Comparison of ENCODE assay signal across 34 cellular contexts in the genomic region with DNA sequence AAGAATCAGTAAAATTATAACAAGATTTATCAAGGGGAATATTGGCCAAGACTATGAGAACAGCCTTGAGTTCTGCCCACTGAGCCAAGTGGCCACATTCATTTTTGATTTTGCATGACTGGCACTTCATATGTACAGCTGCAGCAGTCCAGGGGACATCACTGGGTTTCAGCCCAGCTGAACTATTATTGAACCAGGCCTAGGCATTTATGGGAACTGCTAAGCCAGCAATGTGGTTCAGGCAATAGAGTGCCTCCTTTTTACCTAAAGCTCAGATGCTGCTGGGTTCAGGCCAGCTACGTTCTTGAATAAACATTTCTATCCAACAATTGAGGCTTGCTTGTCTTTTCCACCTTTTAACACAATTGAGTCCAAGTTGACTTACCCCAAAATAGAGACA.
"Had no signal": no experiment of that assay in that cellular context is flagged by ENCODE, and none has a peak within 500 bp of the region (broad histone marks: within the 10 kb centered on the region; RNA-seq: fewer than 3 reads in every experiment).

No MANE protein-coding gene starts in this region.

- H3K4me1 Mint-ChIP-seq: activated CD4-positive, alpha-beta T cell treated with anti-CD3 and anti-CD28 coated beads, Interleukin-2, amount 10 ng/mL, durations not matched to agents 24 days and 14 days; activated naive CD8-positive, alpha-beta T cell treated with anti-CD3 and anti-CD28 coated beads, Interleukin-2, amount 10 ng/mL, durations not matched to agents 7 days and 5 days; activated naive CD8-positive, alpha-beta T cell treated with anti-CD3 and anti-CD28 coated beads, Interleukin-2, amount 50 U/mL, for 24 hours; activated T-helper 17 cell treated with anti-CD3 and anti-CD28 coated beads, Interleukin-2, amount 50 U/mL, for 72 hours; central memory CD8-positive, alpha-beta T cell had no signal

- H3K36me3 Mint-ChIP-seq: activated CD4-positive, alpha-beta memory T cell treated with anti-CD3 and anti-CD28 coated beads for 36 hours; activated naive CD4-positive, alpha-beta T cell treated with anti-CD3 and anti-CD28 coated beads, Interleukin-2, amount 50 U/mL, for 72 hours; activated naive CD8-positive, alpha-beta T cell treated with anti-CD3 and anti-CD28 coated beads, Interleukin-2, amount 10 ng/mL, durations not matched to agents 7 days and 5 days; brain had no signal

- H3K27me3 Mint-ChIP-seq: activated B cell treated with CpG ODN at 0.5 μM for 24 hours; activated CD4-positive, alpha-beta memory T cell treated with anti-CD3 and anti-CD28 coated beads for 36 hours; activated CD4-positive, alpha-beta T cell treated with anti-CD3 and anti-CD28 coated beads, Interleukin-2, amount 10 ng/mL, durations not matched to agents 24 days and 14 days; activated CD8-positive, alpha-beta T cell treated with anti-CD3 and anti-CD28 coated beads for 36 hours; activated naive CD8-positive, alpha-beta T cell treated with anti-CD3 and anti-CD28 coated beads, Interleukin-2, amount 50 U/mL, for 24 hours; central memory CD8-positive, alpha-beta T cell had no signal

- H3K9me3 Mint-ChIP-seq: activated B cell treated with CpG ODN at 0.5 μM for 24 hours; activated CD4-positive, alpha-beta memory T cell treated with anti-CD3 and anti-CD28 coated beads for 36 hours; activated CD4-positive, alpha-beta T cell treated with anti-CD3 and anti-CD28 coated beads, Interleukin-2, amount 10 ng/mL, durations not matched to agents 24 days and 14 days; activated CD8-positive, alpha-beta T cell treated with anti-CD3 and anti-CD28 coated beads for 36 hours; activated naive CD4-positive, alpha-beta T cell treated with anti-CD3 and anti-CD28 coated beads for 36 hours; activated naive CD4-positive, alpha-beta T cell treated with anti-CD3 and anti-CD28 coated beads, Interleukin-2, amount 50 U/mL, for 72 hours; activated naive CD8-positive, alpha-beta T cell treated with anti-CD3 and anti-CD28 coated beads, Interleukin-2, amount 10 ng/mL, durations not matched to agents 7 days and 5 days; activated naive CD8-positive, alpha-beta T cell treated with anti-CD3 and anti-CD28 coated beads, Interleukin-2, amount 50 U/mL, for 24 hours; activated T-cell treated with anti-CD3 and anti-CD28 coated beads, Interleukin-2, amount 50 U/mL, for 4 hours; activated T-cell treated with anti-CD3 and anti-CD28 coated beads, Interleukin-2, amount 50 U/mL, for 72 hours; activated T-helper 1 cell treated with anti-CD3 and anti-CD28 coated beads, Interleukin-12 subunit alpha, Interleukin-12 subunit beta, Interleukin-2, Interleukin-4 antibody, amounts not matched to agents 30 ng/mL and 10 ng/mL and 1 ng/mL, durations not matched to agents 14 hours and 24 hours and 36 hours; activated T-helper 17 cell treated with anti-CD3 and anti-CD28 coated beads, Interleukin-2, amount 50 U/mL, for 72 hours; brain; central memory CD8-positive, alpha-beta T cell; T-helper 1 cell treated with Interleukin-12 subunit alpha and Interleukin-12 subunit beta and Interleukin-4 antibody, amounts not matched to agents 30 μg/mL and 1 μg/mL, for 36 hours; T-helper 2 cell treated with Interferon-gamma antibody and Interleukin-4, amounts not matched to agents 5 μg/mL and 100 μg/mL, for 36 hours had no signal

- H3K27ac Mint-ChIP-seq: activated B cell treated with CpG ODN at 0.5 μM for 24 hours; activated CD4-positive, alpha-beta memory T cell treated with anti-CD3 and anti-CD28 coated beads for 36 hours; activated CD4-positive, alpha-beta T cell treated with anti-CD3 and anti-CD28 coated beads, Interleukin-2, amount 10 ng/mL, durations not matched to agents 24 days and 14 days; activated CD8-positive, alpha-beta T cell treated with anti-CD3 and anti-CD28 coated beads for 36 hours; activated naive CD4-positive, alpha-beta T cell treated with anti-CD3 and anti-CD28 coated beads for 36 hours; activated naive CD4-positive, alpha-beta T cell treated with anti-CD3 and anti-CD28 coated beads, Interleukin-2, amount 50 U/mL, for 72 hours; activated naive CD8-positive, alpha-beta T cell treated with anti-CD3 and anti-CD28 coated beads, Interleukin-2, amount 10 ng/mL, durations not matched to agents 7 days and 5 days; activated naive CD8-positive, alpha-beta T cell treated with anti-CD3 and anti-CD28 coated beads, Interleukin-2, amount 50 U/mL, for 24 hours; activated T-cell treated with anti-CD3 and anti-CD28 coated beads, Interleukin-2, amount 50 U/mL, for 72 hours; activated T-helper 1 cell treated with anti-CD3 and anti-CD28 coated beads, Interleukin-12 subunit alpha, Interleukin-12 subunit beta, Interleukin-2, Interleukin-4 antibody, amounts not matched to agents 30 ng/mL and 10 ng/mL and 1 ng/mL, durations not matched to agents 14 hours and 24 hours and 36 hours; activated T-helper 17 cell treated with anti-CD3 and anti-CD28 coated beads, Interleukin-2, amount 50 U/mL, for 72 hours; brain; T-helper 1 cell treated with Interleukin-12 subunit alpha and Interleukin-12 subunit beta and Interleukin-4 antibody, amounts not matched to agents 30 μg/mL and 1 μg/mL, for 36 hours; T-helper 2 cell treated with Interferon-gamma antibody and Interleukin-4, amounts not matched to agents 5 μg/mL and 100 μg/mL, for 36 hours had no signal

- H3K4me3 Mint-ChIP-seq: activated B cell treated with CpG ODN at 0.5 μM for 24 hours; activated CD4-positive, alpha-beta memory T cell treated with anti-CD3 and anti-CD28 coated beads for 36 hours; activated CD4-positive, alpha-beta T cell treated with anti-CD3 and anti-CD28 coated beads, Interleukin-2, amount 10 ng/mL, durations not matched to agents 24 days and 14 days; activated CD8-positive, alpha-beta T cell treated with anti-CD3 and anti-CD28 coated beads for 36 hours; activated naive CD4-positive, alpha-beta T cell treated with anti-CD3 and anti-CD28 coated beads for 36 hours; activated naive CD8-positive, alpha-beta T cell treated with anti-CD3 and anti-CD28 coated beads, Interleukin-2, amount 10 ng/mL, durations not matched to agents 7 days and 5 days; activated naive CD8-positive, alpha-beta T cell treated with anti-CD3 and anti-CD28 coated beads, Interleukin-2, amount 50 U/mL, for 24 hours; activated T-cell treated with anti-CD3 and anti-CD28 coated beads, Interleukin-2, amount 50 U/mL, for 4 hours; activated T-cell treated with anti-CD3 and anti-CD28 coated beads, Interleukin-2, amount 50 U/mL, for 72 hours; activated T-helper 1 cell treated with anti-CD3 and anti-CD28 coated beads, Interleukin-12 subunit alpha, Interleukin-12 subunit beta, Interleukin-2, Interleukin-4 antibody, amounts not matched to agents 30 ng/mL and 10 ng/mL and 1 ng/mL, durations not matched to agents 14 hours and 24 hours and 36 hours; activated T-helper 17 cell treated with anti-CD3 and anti-CD28 coated beads, Interleukin-2, amount 50 U/mL, for 72 hours; brain; central memory CD8-positive, alpha-beta T cell; T-helper 1 cell treated with Interleukin-12 subunit alpha and Interleukin-12 subunit beta and Interleukin-4 antibody, amounts not matched to agents 30 μg/mL and 1 μg/mL, for 36 hours; T-helper 2 cell treated with Interferon-gamma antibody and Interleukin-4, amounts not matched to agents 5 μg/mL and 100 μg/mL, for 36 hours had no signal

- DNase-seq: activated B cell treated with CpG ODN at 0.5 μM for 24 hours; activated CD4-positive, alpha-beta memory T cell treated with anti-CD3 and anti-CD28 coated beads for 36 hours; activated CD4-positive, alpha-beta T cell treated with anti-CD3 and anti-CD28 coated beads for 4 hours; activated CD4-positive, alpha-beta T cell treated with anti-CD3 and anti-CD28 coated beads, Interleukin-2, amount 10 ng/mL, durations not matched to agents 24 days and 14 days; activated CD4-positive, alpha-beta T cell treated with anti-CD3 and anti-CD28 coated beads, Interleukin-2, amount 50 U/mL, for 1 hour; activated CD4-positive, alpha-beta T cell treated with anti-CD3 and anti-CD28 coated beads, Interleukin-2, amount 50 U/mL, for 4 hours; activated CD4-positive, CD25-positive, alpha-beta regulatory T cell treated with anti-CD3 and anti-CD28 coated beads, Interleukin-2, amount 50 U/mL, for 72 hours; activated CD8-positive, alpha-beta memory T cell treated with anti-CD3 and anti-CD28 coated beads, Interleukin-2, amount 50 U/mL, for 4 hours; activated CD8-positive, alpha-beta T cell treated with anti-CD3 and anti-CD28 coated beads for 36 hours; activated effector memory CD4-positive, alpha-beta T cell treated with anti-CD3 and anti-CD28 coated beads, Interleukin-2, amount 50 U/mL, for 16 hours; activated gamma-delta T cell treated with Interleukin-2 at 50 U/mL for 16 hours; activated naive CD4-positive, alpha-beta T cell; activated naive CD4-positive, alpha-beta T cell treated with anti-CD3 and anti-CD28 coated beads for 36 hours; activated naive CD4-positive, alpha-beta T cell treated with anti-CD3 and anti-CD28 coated beads, Interleukin-2, amount 50 U/mL, for 16 hours; activated naive CD8-positive, alpha-beta T cell treated with anti-CD3 and anti-CD28 coated beads, Interleukin-2, amount 10 ng/mL, durations not matched to agents 7 days and 5 days; activated naive CD8-positive, alpha-beta T cell treated with anti-CD3 and anti-CD28 coated beads, Interleukin-2, amount 50 U/mL, for 24 hours; activated T-cell treated with anti-CD3 and anti-CD28 coated beads for 4 hours; activated T-cell treated with anti-CD3 and anti-CD28 coated beads, Interleukin-2, amount 50 U/mL, for 1 hour; activated T-cell treated with anti-CD3 and anti-CD28 coated beads, Interleukin-2, amount 50 U/mL, for 4 hours; activated T-cell treated with anti-CD3 and anti-CD28 coated beads, Interleukin-2, amount 50 U/mL, for 72 hours; amygdala; anterior cingulate cortex; caudate nucleus; cerebellar nuclear complex; T-helper 1 cell; T-helper 2 cell; T-helper 9 cell had no signal
